ENCODE assay signal across 36 cellular contexts in the genomic region with DNA sequence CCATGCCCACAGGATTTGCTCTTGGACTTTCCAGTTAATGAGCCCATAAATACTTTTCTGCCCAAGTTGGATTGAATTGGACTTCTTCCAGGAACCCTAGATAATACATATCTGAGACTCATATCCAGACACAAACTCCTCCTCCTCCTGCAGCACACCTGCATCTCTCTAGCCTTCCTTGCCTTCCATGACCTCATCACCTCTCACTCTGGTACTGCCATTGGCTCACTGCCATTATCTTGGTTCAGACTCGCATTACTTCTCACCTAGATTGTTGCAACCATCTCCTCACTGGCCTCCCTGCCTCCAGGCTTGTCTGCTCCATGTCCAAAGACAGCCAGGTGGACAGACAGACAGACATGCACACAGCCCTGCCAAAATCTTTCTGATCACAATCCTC. TPM values are rescaled to one million over a fixed set of nuclear protein-coding genes. Genes with fewer than 3 reads are reported as not detected.
"Had no signal": no experiment of that assay in that cellular context is flagged by ENCODE, and none has a peak within 500 bp of the region (broad histone marks: within the 10 kb centered on the region; RNA-seq: fewer than 3 reads in every experiment).

No MANE protein-coding gene starts in this region.

- DNase-seq: Karpas-422, Kasumi-1, MG63, MM.1S, MV-4-11, NCI-H1048, NCI-H1092, NCI-H1092 treated with DMSO at 0.1 percent for 48 hours, NCI-H1105, NCI-H1105 treated with DMSO at 0.1 percent for 48 hours, NCI-H1417, NCI-H1417 treated with DMSO at 0.1 percent for 48 hours, NCI-H1436, NCI-H1436 treated with DMSO at 0.1 percent for 48 hours, NCI-H146, NCI-H1694, NCI-H1694 treated with DMSO at 0.1 percent for 48 hours, NCI-H187, NCI-H187 treated with DMSO at 0.1 percent for 48 hours, NCI-H1930, NCI-H2029, NCI-H2029 treated with DMSO at 0.1 percent for 48 hours, NCI-H2081, NCI-H2081 treated with DMSO at 0.1 percent for 48 hours, NCI-H2107, NCI-H2171, NCI-H2171 treated with DMSO at 0.1 percent for 48 hours, NCI-H2227 treated with DMSO at 0.1 percent for 48 hours, NCI-H226, NCI-H345, NCI-H446, NCI-H446 treated with DMSO at 0.1 percent for 48 hours, NCI-H510A, NCI-H510A treated with DMSO at 0.1 percent for 48 hours, NCI-H524 had no signal

- H3K4me3 ChIP-seq: MG63 had no signal

- H3K36me3 ChIP-seq: MG63 had no signal

RNA-seq across cellular contexts. Expression of a gene that starts 4.8 kb away (rescaled TPM):
- total RNA-seq: LHCN-M2 had no signal
